In the genomic region with DNA sequence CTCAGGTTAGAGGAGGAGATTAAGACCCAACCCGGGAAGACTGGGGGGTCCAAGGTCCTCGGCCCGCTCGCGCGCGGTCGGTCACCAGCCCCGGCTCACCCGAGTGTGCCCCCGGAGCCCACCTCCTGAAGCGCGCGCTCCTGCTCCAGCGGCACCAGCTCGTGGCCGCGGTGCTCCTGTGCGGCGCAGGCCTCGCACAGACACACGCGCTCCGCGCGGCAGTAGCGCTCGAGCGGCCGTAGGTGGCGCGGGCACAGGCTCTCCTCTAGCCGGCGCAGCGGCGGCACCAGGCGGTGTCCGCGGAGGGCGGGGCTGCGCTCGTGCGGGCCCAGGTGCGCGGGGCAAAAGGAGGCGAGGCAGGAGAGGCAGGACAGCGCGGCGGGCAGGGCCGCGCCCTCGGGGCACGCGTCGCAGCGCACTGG, we compare ENCODE assay signal across 8 cellular contexts. TPM values are rescaled to one million over a fixed set of nuclear protein-coding genes. Genes with fewer than 3 reads are reported as not detected.
DNase-seq lines count a peak whose midpoint lies in the region; ATAC-seq, FAIRE-seq and TF ChIP-seq lines count a peak whose summit lies in the region.

No MANE protein-coding gene starts in this region.

- FAIRE-seq in K562 (lab: Jason Lieb, UNC): no peak

- H3K4me3 ChIP-seq in AG04449 (ENCODE audit: low read depth, low read length) (peak overlapping the region; percentile 57), MG63 (peak overlapping the region; percentile 59), K562 (peak overlapping the region; percentile 45), iPS-18c (ENCODE audit: insufficient read depth, low read depth, low read length) (peak overlapping the region; percentile 61), skin epidermis (peak overlapping the region; percentile 52 to 82 (median 69))

- H3K9ac ChIP-seq in K562 (ENCODE audit: insufficient read depth in 1 of 2, low read depth in 2 of 2, low read length in 2 of 2): peak overlapping the region; percentile 58 to 93; a peak in 3 of 4 replicates

- 39% methylated on average over 31 of the region's 56 CpGs for WGBS in K562 (ENCODE audit: insufficient coverage, low coverage, missing lambda C conversion rate)

- POLR2A ChIA-PET in AG04449 (lab: Yijun Ruan, JAX): interaction anchor here (0.7 to 1.6 kb wide), 7 partner anchors 13 to 113 kb away, joined by 3 to 9 read pairs (median 4); partner anchors contain the start of genes GALK1, MRPL38, TRIM65 and WBP2
- POLR2A ChIA-PET in K562 (lab: Yijun Ruan, JAX): interaction anchor here (0.6 to 15.8 kb wide), 8 partner anchors 13 to 393 kb away, joined by 3 to 169 read pairs (median 4); partner anchors contain the start of gene TRIM65

- peak overlapping the region; percentile 76; the same call in 1 of the 2 replicates for H3K4me2 ChIP-seq in K562 (ENCODE audit: insufficient read depth, low read length)

- H3K27ac ChIP-seq in K562 (ENCODE audit: extremely low read depth, low read depth, low read length) (no peak overlapping the region), skin epidermis (peak overlapping the region; percentile 73 to 99 (median 94))

- CTCF ChIA-PET in AG04449 (lab: Yijun Ruan, JAX) (interaction anchor here (0.6 to 3.5 kb wide), 16 partner anchors 8 to 131 kb away, joined by 3 to 32 read pairs (median 6); partner anchors contain the start of genes GALK1, TRIM65 and WBP2), K562 (lab: Yijun Ruan, JAX; ENCODE audit: low intra/inter-chr PET ratio) (no interaction called here)

- intact Hi-C loops in K562 (cut with micrococcal nuclease): no loop called here

- no peaks in the 10 kb centered on the region for H3K9me1 ChIP-seq in K562 (ENCODE audit: control insufficient read depth, insufficient read depth, low read length)

- no peaks in the 10 kb centered on the region for H3K27me3 ChIP-seq in MG63
- H3K27me3 ChIP-seq in K562 (ENCODE audit: control insufficient read depth in 2 of 2, insufficient read depth in 2 of 2, low read length in 2 of 2): no peaks in the 10 kb centered on the region

- in situ Hi-C loops in K562 (cut with MboI): no loop called here

- H4K20me1 ChIP-seq in K562 (replicated peaks; ENCODE audit: control insufficient read depth, insufficient read depth, low read length): no peaks in the 10 kb centered on the region

- BruUV-seq in K562 (replicated peaks; lab: Mats Ljungman, UMichigan): no TSS peak

- TF ChIP-seq RAD21 in K562 (CRISPR knock-in tag; conservative IDR thresholded peaks at IDR 0.05 in 1 of 2, IDR thresholded peaks at IDR 0.05 in 1 of 2): peak in 1 of 2 experiments; percentile 34; a peak in 2 of 4 replicates

- no peaks in the 10 kb centered on the region for H3K79me2 ChIP-seq in K562 (ENCODE audit: control insufficient read depth, insufficient read depth, low read length)

- no peak for TF ChIP-seq EP300 in K562 (IDR thresholded peaks at IDR 0.05; ENCODE audit: low read length)

- peak overlapping the region; percentile 97; the same call in 1 of the 2 replicates for H2AFZ ChIP-seq in K562 (ENCODE audit: low read depth, low read length)

- H3K4me1 ChIP-seq in K562 (replicated peaks in 1 of 2; ENCODE audit: control insufficient read depth in 2 of 2, insufficient read depth in 2 of 2, low read length in 2 of 2): peaks cover 7 to 67% of the 10 kb centered on the region in 2 experiments

- DNase-seq in AG04449 (ENCODE audit: low read depth, low spot score) (no peak), MG63 (peak; percentile 79), T1000 (lab: John Stamatoyannopoulos, UW) (peak; percentile 46), K562 (ENCODE audit: extremely low read depth in 1 of 4, low spot score in 3 of 4) (peak in 3 of 4 experiments; percentile 54 to 65 (median 63))

- H3K36me3 ChIP-seq in MG63 (peaks cover 24% of the 10 kb centered on the region), K562 (ENCODE audit: control insufficient read depth, insufficient read depth, low read length) (no peaks in the 10 kb centered on the region)

- H3K9me3 ChIP-seq in MG63 (no peaks in the 10 kb centered on the region), K562 (replicated peaks; ENCODE audit: control insufficient read depth, insufficient read depth, low read depth, low read length) (no peaks in the 10 kb centered on the region), iPS-18c (ENCODE audit: control insufficient read depth, insufficient read depth, low read length) (no peaks in the 10 kb centered on the region)

- TF ChIP-seq CTCF in AG04449 (IDR thresholded peaks at IDR 0.05; ENCODE audit: insufficient read depth, low read length, missing control alignments) (peak; percentile 77), K562 (IDR thresholded peaks at IDR 0.05 in 2 of 3, conservative IDR thresholded peaks at IDR 0.05 in 1 of 3; ENCODE audit: insufficient read depth in 2 of 3, low read depth in 1 of 3, low read length in 3 of 3) (peak in 2 of 3 experiments; percentile 46 to 69; a peak in 4 of 6 replicates)

- no peak for TF ChIP-seq POLR2A in K562 (conservative IDR thresholded peaks at IDR 0.05)

- peak; percentile 65 for ATAC-seq in GM18867 (IDR thresholded peaks at IDR 0.05; ENCODE audit: unreplicated experiment)
- peak; percentile 65 for ATAC-seq in K562
- no peak for ATAC-seq in GM19452 (IDR thresholded peaks at IDR 0.05; ENCODE audit: unreplicated experiment)

RNA-seq across cellular contexts. Expression of gene TRIM47, which starts 0.6 kb away (rescaled TPM):
- total RNA-seq in MG63 (2014; rRNA removed; shearing (Covaris generic); ENCODE audit: low replicate concordance): 40.4 and 54.2 TPM in 2 replicates
- 3.4 and 21.0 TPM in 2 replicates for total RNA-seq in K562 (2011; cell fraction: chromatin; rRNA removed; ENCODE audit: low replicate concordance)
- total RNA-seq in K562 (2011; cell fraction: nucleolus; rRNA removed): 13.6 and 18.0 TPM in 2 replicates
- total RNA-seq in K562 (2011; cell fraction: nucleoplasm; rRNA removed): 5.5 and 10.1 TPM in 2 replicates
- total RNA-seq in K562 (2014; rRNA removed) (4.0 and 4.6 TPM in 2 replicates), K562 (2014; rRNA removed; fragmentation: Illumina TruSeq; extraction: Trizol) (1.0 and 1.1 TPM in 2 replicates), K562 (2015; rRNA removed; fragmentation: Illumina TruSeq; extraction: Trizol) (3.9 and 4.3 TPM in 2 replicates), K562 (2021) (5.8 and 6.1 TPM in 2 replicates)
- polyA plus RNA-seq in K562 (2011; rRNA removed) (3.2 and 5.6 TPM in 2 replicates), K562 (2014; fragmentation: Illumina TruSeq; extraction: Trizol) (1.9 and 3.4 TPM in 2 replicates), K562 (2014; fragmentation: Nextera tagmentation; extraction: Ambion mirVana) (under 1 TPM; 0.56 to 0.63 TPM), K562 (2014; rRNA removed) (3.7 and 5.5 TPM in 2 replicates)
- 5.1 and 9.1 TPM in 2 replicates for polyA plus RNA-seq in K562 (2011; cell fraction: cytosol; rRNA removed)
- polyA plus RNA-seq in K562 (2011; cell fraction: nucleus; rRNA removed): 15.5 and 18.6 TPM in 2 replicates
- polyA plus RNA-seq in K562 (2012): 4.2 and 6.8 TPM in 2 replicates
- polyA minus RNA-seq in K562 (2011; rRNA and poly(A)+ RNA removed): 1.9 and 2.6 TPM in 2 replicates
- 4.6 and 5.6 TPM in 2 replicates for polyA minus RNA-seq in K562 (2011; cell fraction: cytosol; rRNA and poly(A)+ RNA removed)
- polyA minus RNA-seq in K562 (2011; cell fraction: nucleus; rRNA and poly(A)+ RNA removed): 8.6 and 9.2 TPM in 2 replicates

RNA-seq across cellular contexts. Expression of gene TRIM65, which starts 19.0 kb away (rescaled TPM):
- total RNA-seq in MG63 (2014; rRNA removed; shearing (Covaris generic); ENCODE audit: low replicate concordance): 27.6 and 49.4 TPM in 2 replicates
- 19.3 and 28.3 TPM in 2 replicates for total RNA-seq in K562 (2011; cell fraction: chromatin; rRNA removed; ENCODE audit: low replicate concordance)
- total RNA-seq in K562 (2011; cell fraction: nucleolus; rRNA removed): 19.3 and 26.6 TPM in 2 replicates
- 25.9 and 39.3 TPM in 2 replicates for total RNA-seq in K562 (2011; cell fraction: nucleoplasm; rRNA removed)
- total RNA-seq in K562 (2014; rRNA removed): 34.3 and 47.5 TPM in 2 replicates
- 16.2 and 20.0 TPM in 2 replicates for total RNA-seq in K562 (2014; rRNA removed; fragmentation: Illumina TruSeq; extraction: Trizol)
- total RNA-seq in K562 (2015; rRNA removed; fragmentation: Illumina TruSeq; extraction: Trizol): 26.6 and 28.2 TPM in 2 replicates
- 45.5 and 45.7 TPM in 2 replicates for total RNA-seq in K562 (2021)
- polyA plus RNA-seq in K562 (2011; rRNA removed): 19.5 and 22.1 TPM in 2 replicates
- polyA plus RNA-seq in K562 (2011; cell fraction: cytosol; rRNA removed): 25.9 and 37.2 TPM in 2 replicates
- polyA plus RNA-seq in K562 (2011; cell fraction: nucleus; rRNA removed): 20.7 and 27.8 TPM in 2 replicates
- 26.3 and 33.8 TPM in 2 replicates for polyA plus RNA-seq in K562 (2012)
- polyA plus RNA-seq in K562 (2014; fragmentation: Illumina TruSeq; extraction: Trizol): 22.9 and 26.1 TPM in 2 replicates
- 1 to 10 TPM; 2.8 to 5.8 TPM for polyA plus RNA-seq in K562 (2014; fragmentation: Nextera tagmentation; extraction: Ambion mirVana)
- polyA plus RNA-seq in K562 (2014; rRNA removed): 33.7 and 34.1 TPM in 2 replicates
- 6.3 and 7.0 TPM in 2 replicates for polyA minus RNA-seq in K562 (2011; rRNA and poly(A)+ RNA removed)
- 14.6 and 24.0 TPM in 2 replicates for polyA minus RNA-seq in K562 (2011; cell fraction: cytosol; rRNA and poly(A)+ RNA removed)
- 6.7 and 8.7 TPM in 2 replicates for polyA minus RNA-seq in K562 (2011; cell fraction: nucleus; rRNA and poly(A)+ RNA removed)

RNA-seq across cellular contexts. Expression of gene WBP2, which starts 22.6 kb away (rescaled TPM):
- 6.6 and 7.9 TPM in 2 replicates for total RNA-seq in MG63 (2014; rRNA removed; shearing (Covaris generic); ENCODE audit: low replicate concordance)
- 86.2 and 163 TPM in 2 replicates for total RNA-seq in K562 (2011; cell fraction: chromatin; rRNA removed; ENCODE audit: low replicate concordance)
- 82.5 and 95.5 TPM in 2 replicates for total RNA-seq in K562 (2011; cell fraction: nucleolus; rRNA removed)
- 79.1 and 87.2 TPM in 2 replicates for total RNA-seq in K562 (2011; cell fraction: nucleoplasm; rRNA removed)
- 25.2 and 35.8 TPM in 2 replicates for total RNA-seq in K562 (2014; rRNA removed)
- 18.1 and 22.9 TPM in 2 replicates for total RNA-seq in K562 (2014; rRNA removed; fragmentation: Illumina TruSeq; extraction: Trizol)
- 13.8 and 16.2 TPM in 2 replicates for total RNA-seq in K562 (2015; rRNA removed; fragmentation: Illumina TruSeq; extraction: Trizol)
- 63.5 and 74.3 TPM in 2 replicates for total RNA-seq in K562 (2021)
- polyA plus RNA-seq in K562 (2011; rRNA removed): 20.0 and 81.3 TPM in 2 replicates
- 25.6 and 40.9 TPM in 2 replicates for polyA plus RNA-seq in K562 (2011; cell fraction: cytosol; rRNA removed)
- polyA plus RNA-seq in K562 (2011; cell fraction: nucleus; rRNA removed): 60.4 and 70.3 TPM in 2 replicates
- 83.9 and 158 TPM in 2 replicates for polyA plus RNA-seq in K562 (2012)
- polyA plus RNA-seq in K562 (2014; fragmentation: Illumina TruSeq; extraction: Trizol): 68.6 and 96.0 TPM in 2 replicates
- 1 to 10 TPM; 2.2 to 3.7 TPM for polyA plus RNA-seq in K562 (2014; fragmentation: Nextera tagmentation; extraction: Ambion mirVana)
- 30.9 and 33.1 TPM in 2 replicates for polyA plus RNA-seq in K562 (2014; rRNA removed)
- 25.4 and 47.1 TPM in 2 replicates for polyA minus RNA-seq in K562 (2011; rRNA and poly(A)+ RNA removed)
- 45.1 and 49.2 TPM in 2 replicates for polyA minus RNA-seq in K562 (2011; cell fraction: cytosol; rRNA and poly(A)+ RNA removed)
- 30.4 and 43.1 TPM in 2 replicates for polyA minus RNA-seq in K562 (2011; cell fraction: nucleus; rRNA and poly(A)+ RNA removed)

RNA-seq across cellular contexts. Expression of gene MRPL38, which starts 26.9 kb away (rescaled TPM):
- total RNA-seq in MG63 (2014; rRNA removed; shearing (Covaris generic); ENCODE audit: low replicate concordance): 75.8 and 100 TPM in 2 replicates
- 88.0 and 309 TPM in 2 replicates for total RNA-seq in K562 (2011; cell fraction: chromatin; rRNA removed; ENCODE audit: low replicate concordance)
- total RNA-seq in K562 (2011; cell fraction: nucleolus; rRNA removed): 283 and 294 TPM in 2 replicates
- 137 and 171 TPM in 2 replicates for total RNA-seq in K562 (2011; cell fraction: nucleoplasm; rRNA removed)
- total RNA-seq in K562 (2014; rRNA removed) (48.5 and 75.0 TPM in 2 replicates), K562 (2014; rRNA removed; fragmentation: Illumina TruSeq; extraction: Trizol) (27.8 and 35.4 TPM in 2 replicates), K562 (2015; rRNA removed; fragmentation: Illumina TruSeq; extraction: Trizol) (72.6 and 73.6 TPM in 2 replicates), K562 (2021) (154 and 155 TPM in 2 replicates)
- polyA plus RNA-seq in K562 (2011; rRNA removed) (43.6 and 104 TPM in 2 replicates), K562 (2014; fragmentation: Illumina TruSeq; extraction: Trizol) (63.6 and 69.3 TPM in 2 replicates), K562 (2014; fragmentation: Nextera tagmentation; extraction: Ambion mirVana) (10 to 100 TPM in 1 of 2 experiments, 1 to 10 TPM in 1; 4.5 to 13.6 TPM), K562 (2014; rRNA removed) (74.0 and 77.0 TPM in 2 replicates)
- polyA plus RNA-seq in K562 (2011; cell fraction: cytosol; rRNA removed): 59.5 and 89.1 TPM in 2 replicates
- polyA plus RNA-seq in K562 (2011; cell fraction: nucleus; rRNA removed): 334 and 446 TPM in 2 replicates
- polyA plus RNA-seq in K562 (2012): 66.7 and 93.4 TPM in 2 replicates
- polyA minus RNA-seq in K562 (2011; rRNA and poly(A)+ RNA removed): 14.0 and 20.7 TPM in 2 replicates
- 44.3 and 58.0 TPM in 2 replicates for polyA minus RNA-seq in K562 (2011; cell fraction: cytosol; rRNA and poly(A)+ RNA removed)
- 68.3 and 81.8 TPM in 2 replicates for polyA minus RNA-seq in K562 (2011; cell fraction: nucleus; rRNA and poly(A)+ RNA removed)

RNA-seq across cellular contexts. Expression of gene UNC13D, which starts 33.6 kb away (rescaled TPM):
- total RNA-seq in MG63 (2014; rRNA removed; shearing (Covaris generic); ENCODE audit: low replicate concordance): 0.20 and 0.23 TPM in 2 replicates
- total RNA-seq in K562 (2011; cell fraction: chromatin; rRNA removed; ENCODE audit: low replicate concordance): 235 and 813 TPM in 2 replicates
- total RNA-seq in K562 (2011; cell fraction: nucleolus; rRNA removed): 592 and 605 TPM in 2 replicates
- total RNA-seq in K562 (2011; cell fraction: nucleoplasm; rRNA removed): 287 and 294 TPM in 2 replicates
- 150 and 207 TPM in 2 replicates for total RNA-seq in K562 (2014; rRNA removed)
- 22.9 and 31.6 TPM in 2 replicates for total RNA-seq in K562 (2014; rRNA removed; fragmentation: Illumina TruSeq; extraction: Trizol)
- 74.2 and 74.8 TPM in 2 replicates for total RNA-seq in K562 (2015; rRNA removed; fragmentation: Illumina TruSeq; extraction: Trizol)
- total RNA-seq in K562 (2021): 222 and 244 TPM in 2 replicates
- 69.2 and 129 TPM in 2 replicates for polyA plus RNA-seq in K562 (2011; rRNA removed)
- 51.7 and 114 TPM in 2 replicates for polyA plus RNA-seq in K562 (2011; cell fraction: cytosol; rRNA removed)
- 454 and 648 TPM in 2 replicates for polyA plus RNA-seq in K562 (2011; cell fraction: nucleus; rRNA removed)
- polyA plus RNA-seq in K562 (2012): 163 and 235 TPM in 2 replicates
- polyA plus RNA-seq in K562 (2014; fragmentation: Illumina TruSeq; extraction: Trizol): 66.9 and 108 TPM in 2 replicates
- 1 to 10 TPM in 1 of 2 experiments, under 1 TPM in 1; 0.86 to 1.9 TPM for polyA plus RNA-seq in K562 (2014; fragmentation: Nextera tagmentation; extraction: Ambion mirVana)
- 147 and 160 TPM in 2 replicates for polyA plus RNA-seq in K562 (2014; rRNA removed)
- polyA minus RNA-seq in K562 (2011; rRNA and poly(A)+ RNA removed): 34.9 and 44.0 TPM in 2 replicates
- 92.5 and 106 TPM in 2 replicates for polyA minus RNA-seq in K562 (2011; cell fraction: cytosol; rRNA and poly(A)+ RNA removed)
- 163 and 184 TPM in 2 replicates for polyA minus RNA-seq in K562 (2011; cell fraction: nucleus; rRNA and poly(A)+ RNA removed)
